ENCODE assay signal across 8 cellular contexts in genomic region chr16:11133344-11133921, GRCh38.
DNase-seq lines count a peak whose midpoint lies in the region; ATAC-seq and TF ChIP-seq lines count a peak whose summit lies in the region.

No MANE protein-coding gene starts in this region.

- H3K4me3 ChIP-seq in mucosa of descending colon: no peak overlapping the region

- DNase-seq in AG08395 (ENCODE audit: low spot score) (peak; percentile 93), NCI-H2227 (lab: John Stamatoyannopoulos, UW; ENCODE audit: unreplicated experiment) (peak; percentile 27), erythroblast (lab: John Stamatoyannopoulos, UW) (peak; percentile 12 to 28), mucosa of descending colon (peak in 1 of 3 donors; percentile 54), DMS53 (lab: John Stamatoyannopoulos, UW) (no peak), putamen (ENCODE audit: low spot score) (no peak)

- H3K9me3 ChIP-seq in mucosa of descending colon: no peaks in the 10 kb centered on the region

- peak; percentile 39 for ATAC-seq in mucosa of descending colon
- no peak for ATAC-seq in GM18505 (IDR thresholded peaks at IDR 0.05; ENCODE audit: unreplicated experiment)
- ATAC-seq in GM21526 (IDR thresholded peaks at IDR 0.05; ENCODE audit: low FRiP score, unreplicated experiment): no peak

- intact Hi-C loops in mucosa of descending colon (cut with DNase I, micrococcal nuclease): loop anchor here in 1 of 2 donors (10.0 kb wide), 1 partner anchor 149 kb away; no protein-coding TSS in a partner anchor

- TF ChIP-seq POLR2A in erythroblast (IDR thresholded peaks at IDR 0.05; ENCODE audit: low read length): no peak
- TF ChIP-seq POLR2A in GM18505 (IDR thresholded peaks at IDR 0.05; ENCODE audit: borderline replicate concordance, extremely low read depth, insufficient read depth, insufficient read length): no peak

- H3K36me3 ChIP-seq in mucosa of descending colon (ENCODE audit: low read depth): no peaks in the 10 kb centered on the region

- TF ChIP-seq CTCF in mucosa of descending colon (IDR thresholded peaks at IDR 0.05): no peak

- no peaks in the 10 kb centered on the region for H3K4me1 ChIP-seq in mucosa of descending colon (ENCODE audit: low read depth)

Comparison
In these comparisons a context has a peak if more than half of its experiments do, and no peak if none do; other contexts are left out.
1. DNase-seq: peak in AG08395 (single experiment), NCI-H2227 (single experiment) and erythroblast (2 of 2); none in DMS53 (single experiment) and putamen (single experiment).